In genomic region chr13:43786766-43787517, GRCh38 we compare ENCODE assay signal across 8 cellular contexts. TPM values are rescaled to one million over a fixed set of nuclear protein-coding genes. Genes with fewer than 3 reads are reported as not detected.
DNase-seq lines count a peak whose midpoint lies in the region; ATAC-seq, FAIRE-seq and TF ChIP-seq lines count a peak whose summit lies in the region.

Gene ENOX1, minus strand, starts transcription at chr13:43786972.

- peak within 1 kb of the TSS; percentile 34 for H3K4me3 ChIP-seq in SU-DHL-6 (ENCODE audit: insufficient read depth, low read length, poor library complexity, severe bottlenecking)
- H3K4me3 ChIP-seq in choroid plexus epithelial cell (ENCODE audit: low read depth, low read length), result peak within 1 kb of the TSS; percentile 65
- H3K4me3 ChIP-seq in kidney (ENCODE audit: low read length in 2 of 2), result peak within 1 kb of the TSS; percentile 59 to 71
- H3K4me3 ChIP-seq in smooth muscle cell, result peak within 1 kb of the TSS; percentile 74

- H3K27ac ChIP-seq in SU-DHL-6 (ENCODE audit: low read depth, low read length) (no peak within 1 kb of the TSS), kidney (ENCODE audit: low read depth in 2 of 2, low read length in 2 of 2) (peak within 1 kb of the TSS in 1 of 2 donors; percentile 19), smooth muscle cell (ENCODE audit: low read depth) (no peak within 1 kb of the TSS)

- WGBS in smooth muscle cell (ENCODE audit: low lambda C conversion rate), result 2% methylated on average over 71 of the region's 93 CpGs

- H2AFZ ChIP-seq in SU-DHL-6 (ENCODE audit: low read depth, low read length, severe bottlenecking), result peak within 1 kb of the TSS; percentile 48
- H2AFZ ChIP-seq in smooth muscle cell (ENCODE audit: low read depth), result peak within 1 kb of the TSS; percentile 67

- DNase-seq in NOMO-1 treated with DMSO at 0.1 percent for 48 hours (lab: John Stamatoyannopoulos, UW; ENCODE audit: unreplicated experiment), result peak; percentile 36
- DNase-seq in NOMO-1 treated with dmso at 0.1 percent for 144 hours (lab: John Stamatoyannopoulos, UW; ENCODE audit: unreplicated experiment), result no peak
- peak; percentile 38 for DNase-seq in HuH-7 (ENCODE audit: low spot score)
- peak; percentile 75 for DNase-seq in choroid plexus epithelial cell (ENCODE audit: low read depth)
- DNase-seq in kidney, result peak; percentile 92
- peak; percentile 71 for DNase-seq in smooth muscle cell (lab: John Stamatoyannopoulos, UW; ENCODE audit: unreplicated experiment)

- H4K20me1 ChIP-seq in SU-DHL-6 (ENCODE audit: low read depth, low read length), result no peaks in the 10 kb centered on the region
- H4K20me1 ChIP-seq in smooth muscle cell (ENCODE audit: low read depth), result no peaks in the 10 kb centered on the region

- H3K9ac ChIP-seq in SU-DHL-6 (ENCODE audit: low read length) (peak within 1 kb of the TSS; percentile 20; the same call in 1 of the 2 replicates), kidney (ENCODE audit: low read length in 2 of 2) (peak within 1 kb of the TSS in 1 of 2 donors; percentile 19), smooth muscle cell (ENCODE audit: low read depth) (no peak within 1 kb of the TSS)

- no peaks in the 10 kb centered on the region for H3K9me2 ChIP-seq in SU-DHL-6 (replicated peaks; ENCODE audit: insufficient read depth, low read length)

- TF ChIP-seq CTCF in SU-DHL-6 (IDR thresholded peaks at IDR 0.05; ENCODE audit: insufficient read depth, low read length, poor library complexity, severe bottlenecking) (no peak), choroid plexus epithelial cell (conservative IDR thresholded peaks at IDR 0.05; ENCODE audit: low read depth, low read length) (no peak), kidney (IDR thresholded peaks at IDR 0.05; ENCODE audit: borderline replicate concordance, extremely low read depth, insufficient read depth) (no peak), smooth muscle cell (IDR thresholded peaks at IDR 0.05; ENCODE audit: borderline replicate concordance, insufficient read depth, poor library complexity, severe bottlenecking) (peak; percentile 12)

- FAIRE-seq in kidney (lab: Jason Lieb, UNC), result no peak

- H3F3A ChIP-seq in SU-DHL-6 (ENCODE audit: insufficient read depth), result no peaks in the 10 kb centered on the region
- H3F3A ChIP-seq in smooth muscle cell (ENCODE audit: low read depth), result peaks cover 7% of the 10 kb centered on the region

- H3K27me3 ChIP-seq in SU-DHL-6 (ENCODE audit: low read length) (no peaks in the 10 kb centered on the region), smooth muscle cell (ENCODE audit: low read depth) (peaks cover 5% of the 10 kb centered on the region)

- H3K4me1 ChIP-seq in kidney (ENCODE audit: control insufficient read depth in 1 of 2, insufficient read depth in 1 of 2, low read depth in 1 of 2, low read length in 2 of 2), result peaks cover 0 to 6% of the 10 kb centered on the region in 2 donors
- H3K4me1 ChIP-seq in smooth muscle cell (ENCODE audit: low read depth), result peaks cover 7% of the 10 kb centered on the region

- no peaks in the 10 kb centered on the region for H3K79me2 ChIP-seq in SU-DHL-6 (ENCODE audit: insufficient read depth, low read length)
- H3K79me2 ChIP-seq in smooth muscle cell (ENCODE audit: low read depth), result no peaks in the 10 kb centered on the region

- intact Hi-C loops in kidney (cut with DNase I), result no loop called here

- ATAC-seq in HG02610 (IDR thresholded peaks at IDR 0.05; ENCODE audit: unreplicated experiment), result no peak

- H3K4me2 ChIP-seq in SU-DHL-6 (ENCODE audit: low read depth, low read length, poor library complexity, severe bottlenecking) (peak within 1 kb of the TSS; percentile 55), smooth muscle cell (peak within 1 kb of the TSS; percentile 97)

- H3K9me3 ChIP-seq in SU-DHL-6 (ENCODE audit: insufficient read depth, low read length) (no peaks in the 10 kb centered on the region), kidney (ENCODE audit: control insufficient read depth in 1 of 2, low read length in 2 of 2) (no peaks in the 10 kb centered on the region), smooth muscle cell (replicated peaks; ENCODE audit: low read depth) (no peaks in the 10 kb centered on the region)

- H3K36me3 ChIP-seq in SU-DHL-6 (ENCODE audit: low read length) (no peaks in the 10 kb centered on the region), kidney (ENCODE audit: control insufficient read depth in 1 of 2, insufficient read depth in 2 of 2, low read length in 2 of 2) (no peaks in the 10 kb centered on the region), smooth muscle cell (ENCODE audit: low read depth) (no peaks in the 10 kb centered on the region)

RNA-seq across cellular contexts. Expression of gene ENOX1, which starts in this region (rescaled TPM):
- total RNA-seq in kidney (4.9 TPM), smooth muscle cell (2.6 and 2.7 TPM in 2 replicates)
- polyA plus RNA-seq in kidney (ENCODE audit: insufficient read depth, low read depth, low replicate concordance) (6.8 TPM), smooth muscle cell (1.9 and 2.1 TPM in 2 replicates)
